Comparison of ENCODE assay signal across 15 cellular contexts in the genomic region with DNA sequence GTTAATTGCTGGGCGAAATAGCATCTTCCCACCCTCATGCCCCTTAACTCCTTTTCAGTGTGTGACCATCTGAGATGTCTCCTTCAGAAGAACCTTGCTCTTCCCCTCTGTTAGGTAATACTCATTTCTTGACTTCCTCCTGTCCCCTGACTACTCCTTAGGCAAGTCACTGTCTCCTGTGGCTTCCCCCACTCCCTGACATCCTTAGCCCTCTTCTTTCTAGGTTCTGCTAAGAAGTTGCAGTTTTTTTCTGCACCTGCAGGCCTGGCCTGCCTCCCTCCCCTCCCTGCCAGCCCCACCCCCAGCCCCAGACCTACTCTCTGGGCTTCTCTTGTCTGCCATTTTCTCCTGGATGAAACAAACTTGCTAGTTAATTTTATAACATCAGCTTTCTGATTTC.
DNase-seq lines count a peak whose midpoint lies in the region; ATAC-seq and TF ChIP-seq lines count a peak whose summit lies in the region.
"Had no signal": no experiment of that assay in that cellular context is flagged by ENCODE, and none has a peak within 500 bp of the region (broad histone marks: within the 10 kb centered on the region; RNA-seq: fewer than 3 reads in every experiment).

No MANE protein-coding gene starts in this region.

- TF ChIP-seq CTCF in SU-DHL-6 (IDR thresholded peaks at IDR 0.05; ENCODE audit: insufficient read depth, low read length, poor library complexity, severe bottlenecking): no peak

- H3K36me3 ChIP-seq in SU-DHL-6 (ENCODE audit: low read length): no peaks in the 10 kb centered on the region
- H3K36me3 ChIP-seq: HAP-1 had no signal

- no peak overlapping the region for H3K27ac ChIP-seq in SU-DHL-6 (ENCODE audit: low read depth, low read length)

- H4K20me1 ChIP-seq in SU-DHL-6 (ENCODE audit: low read depth, low read length): no peaks in the 10 kb centered on the region

- no peaks in the 10 kb centered on the region for H3K27me3 Mint-ChIP-seq in stimulated activated memory B cell treated with anti-CD40 and anti-IgM and Interleukin-4, amounts not matched to agents 10 μg/mL and 1 μg/mL and 100 μg/mL, for 72 hours

- ATAC-seq in stimulated activated memory B cell treated with anti-CD40 and anti-IgM and Interleukin-4, amounts not matched to agents 10 μg/mL and 1 μg/mL and 100 μg/mL, for 72 hours: peak; percentile 34

- no peaks in the 10 kb centered on the region for H3K9me3 ChIP-seq in SU-DHL-6 (ENCODE audit: insufficient read depth, low read length)
- H3K9me3 ChIP-seq: HAP-1 had no signal

- H3K36me3 Mint-ChIP-seq in stimulated activated memory B cell treated with anti-CD40 and anti-IgM and Interleukin-4, amounts not matched to agents 10 μg/mL and 1 μg/mL and 100 μg/mL, for 72 hours: no peaks in the 10 kb centered on the region

- H3K4me3 Mint-ChIP-seq in stimulated activated memory B cell treated with anti-CD40 and anti-IgM and Interleukin-4, amounts not matched to agents 10 μg/mL and 1 μg/mL and 100 μg/mL, for 72 hours: no peak overlapping the region
- H3K4me3 Mint-ChIP-seq: activated T-cell treated with anti-CD3 and anti-CD28 coated beads, Interleukin-2, amount 50 U/mL, for 4 hours; neural crest cell had no signal

- no peaks in the 10 kb centered on the region for H3K9me2 ChIP-seq in SU-DHL-6 (replicated peaks; ENCODE audit: insufficient read depth, low read length)

- H3K27me3 ChIP-seq in SU-DHL-6 (ENCODE audit: low read length): no peaks in the 10 kb centered on the region

- H3K9me3 Mint-ChIP-seq in stimulated activated memory B cell treated with anti-CD40 and anti-IgM and Interleukin-4, amounts not matched to agents 10 μg/mL and 1 μg/mL and 100 μg/mL, for 72 hours: no peaks in the 10 kb centered on the region
- H3K9me3 Mint-ChIP-seq: activated T-cell treated with anti-CD3 and anti-CD28 coated beads, Interleukin-2, amount 50 U/mL, for 4 hours; neural crest cell had no signal

- H3K9ac ChIP-seq in SU-DHL-6 (ENCODE audit: low read length): no peak overlapping the region

- peak; percentile 22 to 26 for DNase-seq in activated T-cell treated with anti-CD3 and anti-CD28 coated beads, Interleukin-2, amount 50 U/mL, for 48 hours
- DNase-seq in activated T-cell treated with anti-CD3 and anti-CD28 coated beads, Interleukin-2, amount 50 U/mL, for 1 hour: no peak
- peak; percentile 11 for DNase-seq in KG1 (lab: John Stamatoyannopoulos, UW)
- DNase-seq in cerebellar cortex (ENCODE audit: low spot score): no peak
- no peak for DNase-seq in NCI-H146 treated with DMSO at 0.1 percent for 48 hours (lab: John Stamatoyannopoulos, UW; ENCODE audit: unreplicated experiment)
- no peak for DNase-seq in NCI-H524 (lab: John Stamatoyannopoulos, UW)
- DNase-seq: ACHN; activated T-cell treated with anti-CD3 and anti-CD28 coated beads, Interleukin-2, amount 50 U/mL, for 4 hours; cerebellar nuclear complex; NCI-H1092; T1000 had no signal

- H3K4me2 ChIP-seq in SU-DHL-6 (ENCODE audit: low read depth, low read length, poor library complexity, severe bottlenecking): no peak overlapping the region

- no peaks in the 10 kb centered on the region for H3F3A ChIP-seq in SU-DHL-6 (ENCODE audit: insufficient read depth)

- peak overlapping the region; percentile 56 for H2AFZ ChIP-seq in SU-DHL-6 (ENCODE audit: low read depth, low read length, severe bottlenecking)

- H3K79me2 ChIP-seq in SU-DHL-6 (ENCODE audit: insufficient read depth, low read length): no peaks in the 10 kb centered on the region

- no peaks in the 10 kb centered on the region for H3K4me1 Mint-ChIP-seq in stimulated activated memory B cell treated with anti-CD40 and anti-IgM and Interleukin-4, amounts not matched to agents 10 μg/mL and 1 μg/mL and 100 μg/mL, for 72 hours

- H3K27ac Mint-ChIP-seq in stimulated activated memory B cell treated with anti-CD40 and anti-IgM and Interleukin-4, amounts not matched to agents 10 μg/mL and 1 μg/mL and 100 μg/mL, for 72 hours: no peak overlapping the region

- no peak overlapping the region for H3K4me3 ChIP-seq in SU-DHL-6 (ENCODE audit: insufficient read depth, low read length, poor library complexity, severe bottlenecking)
- H3K4me3 ChIP-seq: HAP-1 had no signal

Comparison
In these comparisons a context has a peak if more than half of its experiments do, and no peak if none do; other contexts are left out.
1. DNase-seq: peak in activated T-cell treated with anti-CD3 and anti-CD28 coated beads, Interleukin-2, amount 50 U/mL, for 48 hours (2 of 2) and KG1 (single experiment); none in activated T-cell treated with anti-CD3 and anti-CD28 coated beads, Interleukin-2, amount 50 U/mL, for 1 hour (single experiment), cerebellar cortex (single experiment), NCI-H146 treated with DMSO at 0.1 percent for 48 hours (single experiment) and NCI-H524 (0 of 2).